ENCODE assay signal across 18 cellular contexts in the genomic region with DNA sequence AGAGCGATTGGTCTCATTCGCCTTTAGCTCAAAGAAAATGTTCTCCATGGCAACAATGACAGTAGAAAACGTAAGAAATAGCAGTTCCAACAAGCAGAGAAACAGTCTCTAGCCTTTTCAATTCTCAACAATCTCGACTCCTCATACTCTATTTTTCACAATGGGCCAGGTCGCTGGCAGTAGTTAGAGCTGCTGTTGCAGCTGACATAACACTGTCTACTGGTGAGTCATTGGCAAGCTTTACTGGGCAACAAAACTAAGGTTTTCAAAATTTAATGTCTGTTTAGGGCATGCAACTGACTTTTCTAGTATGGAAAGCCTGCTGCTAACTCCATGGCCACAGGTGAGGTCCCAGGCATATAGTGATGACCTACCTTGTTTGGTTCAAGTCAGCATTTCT.
"Had no signal": no experiment of that assay in that cellular context is flagged by ENCODE, and none has a peak within 500 bp of the region (broad histone marks: within the 10 kb centered on the region; RNA-seq: fewer than 3 reads in every experiment).

No MANE protein-coding gene starts in this region.

- DNase-seq: activated CD4-positive, alpha-beta T cell treated with anti-CD3 and anti-CD28 coated beads, Interleukin-2, amount 50 U/mL, for 1 hour; activated CD8-positive, alpha-beta memory T cell treated with anti-CD3 and anti-CD28 coated beads, Interleukin-2, amount 50 U/mL, for 4 hours; activated naive CD4-positive, alpha-beta T cell treated with anti-CD3 and anti-CD28 coated beads, Interleukin-2, amount 10 ng/mL, durations not matched to agents 7 days and 5 days; activated T-cell treated with anti-CD3 and anti-CD28 coated beads, Interleukin-2, amount 50 U/mL, for 4 hours; aorta; effector CD8-positive, alpha-beta T cell; head of caudate nucleus; kidney; nephron progenitor cell; nucleus accumbens; retina; stimulated activated naive CD4-positive, alpha-beta T cell; thyroid gland had no signal

- H3K27me3 ChIP-seq: cardiac muscle cell, esophagus muscularis mucosa, thyroid gland had no signal

- H3K36me3 ChIP-seq: cardiac muscle cell, esophagus muscularis mucosa, thyroid gland had no signal

- H3K9me3 ChIP-seq: thyroid gland had no signal

- ATAC-seq: activated CD4-positive, CD25-positive, alpha-beta regulatory T cell treated with anti-CD3 and anti-CD28 coated beads, Interleukin-2, amount 50 U/mL, for 24 hours; activated T-cell treated with anti-CD3 and anti-CD28 coated beads, Interleukin-2, amount 50 U/mL, for 4 hours; left lobe of liver had no signal

- H3K4me1 ChIP-seq: esophagus muscularis mucosa, thyroid gland had no signal

- H3K4me3 ChIP-seq: cardiac muscle cell, esophagus muscularis mucosa, lung, thyroid gland had no signal
